Comparison of ENCODE assay signal across 8 cellular contexts in the genomic region with DNA sequence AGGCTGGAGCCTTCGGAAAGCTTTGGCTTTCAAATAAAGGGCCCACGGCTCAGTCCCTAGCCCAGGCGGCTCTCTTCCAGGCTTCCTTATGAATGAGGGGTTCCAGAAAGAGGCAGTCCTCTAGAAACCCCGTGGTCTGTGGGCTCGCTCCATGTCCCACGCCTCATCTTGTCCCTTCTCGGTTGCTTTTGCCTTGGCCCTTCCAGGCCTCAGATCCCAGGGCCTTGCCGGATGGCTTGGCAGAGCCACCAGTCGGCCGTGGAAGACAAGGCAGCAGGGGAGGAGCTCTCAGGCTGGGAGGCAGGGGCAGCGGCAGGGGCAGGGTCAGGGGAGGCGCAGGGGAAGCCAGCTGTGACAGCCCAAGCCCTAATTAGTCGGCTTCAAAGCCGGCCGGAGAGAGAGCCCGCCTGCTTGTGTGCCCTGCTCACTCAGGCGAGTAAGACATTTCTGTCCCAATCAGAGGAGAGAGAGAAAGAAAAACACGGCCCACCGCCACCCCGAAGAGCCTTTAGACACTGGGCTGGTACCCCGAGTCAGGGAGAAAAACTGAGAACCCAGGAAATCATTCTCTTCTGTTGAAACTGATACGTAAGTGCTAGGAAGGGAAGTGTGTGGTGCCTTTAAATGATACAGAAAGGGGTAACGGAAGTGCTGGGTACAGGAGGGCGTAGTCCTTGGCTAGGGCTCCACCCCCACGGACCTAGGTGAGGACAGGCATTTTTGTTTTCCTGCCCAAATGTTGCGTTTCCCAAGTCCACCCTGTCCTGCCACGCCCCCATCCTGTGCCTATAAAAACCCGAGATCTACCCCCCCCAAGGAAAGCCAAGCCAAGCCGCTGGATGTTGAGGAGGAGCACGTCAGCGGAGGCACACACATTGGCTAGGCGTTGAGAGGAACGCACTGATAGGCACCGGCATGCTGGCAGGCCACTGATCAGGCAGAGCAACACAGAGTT. TPM values are rescaled to one million over a fixed set of nuclear protein-coding genes. Genes with fewer than 3 reads are reported as not detected.
DNase-seq lines count a peak whose midpoint lies in the region; ATAC-seq and TF ChIP-seq lines count a peak whose summit lies in the region.

No MANE protein-coding gene starts in this region.

- ATAC-seq in GM19452 (IDR thresholded peaks at IDR 0.05; ENCODE audit: unreplicated experiment): no peak

- peaks cover 0 to 13% (median 10%) of the 10 kb centered on the region in 3 donors for H3K4me1 Mint-ChIP-seq in IgD-negative memory B cell
- peaks cover 3% of the 10 kb centered on the region for H3K4me1 Mint-ChIP-seq in stimulated activated naive CD8-positive, alpha-beta T cell treated with anti-CD3 and anti-CD28 coated beads, Interleukin-15, Interleukin-2, amounts not matched to agents 100 ng/mL and 50 ng/mL, for 24 hours (ENCODE audit: low read depth)

- H3K27ac Mint-ChIP-seq in IgD-negative memory B cell: peak overlapping the region; percentile 26 to 96 (median 96)
- peak overlapping the region; percentile 40 for H3K27ac Mint-ChIP-seq in stimulated activated naive CD8-positive, alpha-beta T cell treated with anti-CD3 and anti-CD28 coated beads, Interleukin-15, Interleukin-2, amounts not matched to agents 100 ng/mL and 50 ng/mL, for 24 hours

- H3K27me3 ChIP-seq in WERI-Rb-1 (ENCODE audit: insufficient read depth, low read depth, severe bottlenecking): no peaks in the 10 kb centered on the region
- H3K27me3 ChIP-seq in iPS-15b (ENCODE audit: control insufficient read depth, insufficient read depth, low read length): no peaks in the 10 kb centered on the region

- DNase-seq in WERI-Rb-1 (peak; percentile 98), NCI-H2107 treated with DMSO at 0.1 percent for 48 hours (lab: John Stamatoyannopoulos, UW; ENCODE audit: unreplicated experiment) (no peak), Kasumi-1 (lab: John Stamatoyannopoulos, UW) (no peak)
- DNase-seq in stimulated activated CD8-positive, alpha-beta memory T cell treated with anti-CD3 and anti-CD28 coated beads, Interleukin-4, amount 100 ng/mL, for 48 hours: no peak

- H3K27ac ChIP-seq in WERI-Rb-1: peak overlapping the region; percentile 76

- H3K4me1 ChIP-seq in iPS-15b (ENCODE audit: control insufficient read depth, insufficient read depth, low read length): peaks cover 2% of the 10 kb centered on the region

- peak overlapping the region; percentile 12 for H3K9ac ChIP-seq in iPS-15b (ENCODE audit: low read depth, low read length)

- H3K4me3 ChIP-seq in WERI-Rb-1 (ENCODE audit: low read depth, low read length) (peak overlapping the region; percentile 22), iPS-15b (ENCODE audit: low read depth, low read length) (peak overlapping the region; percentile 59)

- no peaks in the 10 kb centered on the region for H3K9me3 Mint-ChIP-seq in IgD-negative memory B cell
- no peaks in the 10 kb centered on the region for H3K9me3 Mint-ChIP-seq in stimulated activated naive CD8-positive, alpha-beta T cell treated with anti-CD3 and anti-CD28 coated beads, Interleukin-15, Interleukin-2, amounts not matched to agents 100 ng/mL and 50 ng/mL, for 24 hours

- H3K36me3 Mint-ChIP-seq in IgD-negative memory B cell: no peaks in the 10 kb centered on the region
- no peaks in the 10 kb centered on the region for H3K36me3 Mint-ChIP-seq in stimulated activated naive CD8-positive, alpha-beta T cell treated with anti-CD3 and anti-CD28 coated beads, Interleukin-15, Interleukin-2, amounts not matched to agents 100 ng/mL and 50 ng/mL, for 24 hours (ENCODE audit: low read depth)

- H3K27me3 Mint-ChIP-seq in IgD-negative memory B cell: no peaks in the 10 kb centered on the region
- peaks cover 4% of the 10 kb centered on the region for H3K27me3 Mint-ChIP-seq in stimulated activated naive CD8-positive, alpha-beta T cell treated with anti-CD3 and anti-CD28 coated beads, Interleukin-15, Interleukin-2, amounts not matched to agents 100 ng/mL and 50 ng/mL, for 24 hours

- H3K9me3 ChIP-seq in WERI-Rb-1 (ENCODE audit: severe bottlenecking) (no peaks in the 10 kb centered on the region), iPS-15b (ENCODE audit: control insufficient read depth, insufficient read depth, low read length) (no peaks in the 10 kb centered on the region)

- no peaks in the 10 kb centered on the region for H3K36me3 ChIP-seq in WERI-Rb-1
- no peaks in the 10 kb centered on the region for H3K36me3 ChIP-seq in iPS-15b (ENCODE audit: control insufficient read depth, insufficient read depth, low read length)

- TF ChIP-seq CTCF in WERI-Rb-1 (IDR thresholded peaks at IDR 0.05; ENCODE audit: low read depth, low read length): peak; percentile 36; the same call in 1 of the 2 replicates

- H3K4me3 Mint-ChIP-seq in IgD-negative memory B cell: peak overlapping the region; percentile 55 to 95 (median 86)
- no peak overlapping the region for H3K4me3 Mint-ChIP-seq in stimulated activated naive CD8-positive, alpha-beta T cell treated with anti-CD3 and anti-CD28 coated beads, Interleukin-15, Interleukin-2, amounts not matched to agents 100 ng/mL and 50 ng/mL, for 24 hours

RNA-seq across cellular contexts. Expression of a gene that starts 27.8 kb away (rescaled TPM):
- 0.18 TPM for polyA plus RNA-seq in IgD-negative memory B cell
